In the genomic region with DNA sequence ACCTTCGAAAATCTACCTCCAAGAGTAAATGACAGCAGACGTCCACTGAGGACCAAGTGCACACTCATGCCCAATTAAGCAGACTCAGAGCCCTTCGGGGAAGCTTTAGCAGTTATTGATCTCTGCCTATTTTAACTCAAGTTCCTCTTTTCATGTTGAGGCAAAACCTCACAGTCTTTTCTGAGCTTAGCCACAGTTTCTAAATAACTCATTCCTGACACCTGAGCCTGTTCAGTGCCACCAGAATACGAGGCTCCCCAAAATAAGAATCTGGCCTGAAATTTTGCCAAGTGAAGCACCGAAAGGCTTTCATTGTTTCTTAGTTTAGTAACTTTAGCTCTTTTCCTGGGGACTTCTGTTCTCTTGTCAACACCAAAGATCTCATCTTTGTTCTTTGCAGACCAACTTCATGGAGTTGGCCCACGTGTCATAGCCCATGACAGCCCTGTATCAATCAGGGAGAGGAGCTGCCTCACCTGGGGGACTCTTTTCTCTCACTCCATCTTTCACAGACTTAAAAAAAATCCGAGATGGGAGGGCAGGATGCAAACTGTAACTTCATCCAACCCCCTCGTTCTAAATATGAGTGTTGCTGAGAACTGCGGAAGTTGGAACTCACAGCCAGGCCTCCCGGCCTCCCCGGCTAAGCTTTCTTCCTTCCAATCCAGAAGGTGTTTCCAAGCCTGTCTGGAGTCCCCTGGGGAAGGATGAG, we compare ENCODE assay signal across 9 cellular contexts. TPM values are rescaled to one million over a fixed set of nuclear protein-coding genes. Genes with fewer than 3 reads are reported as not detected.
A peak's percentile ranks its signal among the peaks of the same experiment; 100 is the strongest.
DNase-seq lines count a peak whose midpoint lies in the region; ATAC-seq and TF ChIP-seq lines count a peak whose summit lies in the region.
"Had no signal": no experiment of that assay in that cellular context is flagged by ENCODE, and none has a peak within 500 bp of the region (broad histone marks: within the 10 kb centered on the region; RNA-seq: fewer than 3 reads in every experiment).

No MANE protein-coding gene starts in this region.

- no peak for TF ChIP-seq CTCF in esophagus squamous epithelium (IDR thresholded peaks at IDR 0.05)

- no peaks in the 10 kb centered on the region for H3K9me3 ChIP-seq in esophagus squamous epithelium

- ATAC-seq in GM18520 (IDR thresholded peaks at IDR 0.05; ENCODE audit: unreplicated experiment) (peak; percentile 33), GM21786 (IDR thresholded peaks at IDR 0.05; ENCODE audit: unreplicated experiment) (peak; percentile 41), GM19452 (IDR thresholded peaks at IDR 0.05; ENCODE audit: unreplicated experiment) (no peak)

- 44 to 66% methylated on average over 7 to 11 of the region's 11 CpGs for WGBS in esophagus squamous epithelium, 2 donors

- no peaks in the 10 kb centered on the region for H3K36me3 ChIP-seq in esophagus squamous epithelium

- intact Hi-C loops in esophagus squamous epithelium (cut with DNase I): no loop called here

- peaks cover 5 to 78% (median 30%) of the 10 kb centered on the region in 3 donors for H3K4me1 ChIP-seq in esophagus squamous epithelium

- H3K27ac ChIP-seq in esophagus squamous epithelium: peak overlapping the region; percentile 47 to 87 (median 79)

- no peak for TF ChIP-seq POLR2A in esophagus squamous epithelium (IDR thresholded peaks at IDR 0.05)

- H3K27me3 ChIP-seq in esophagus squamous epithelium: no peaks in the 10 kb centered on the region

- no peak overlapping the region for H3K4me3 ChIP-seq in esophagus squamous epithelium

- DNase-seq in NAMALWA (ENCODE audit: low spot score): peak; percentile 64
- DNase-seq in esophagus squamous epithelium (lab: John Stamatoyannopoulos, UW): no peak
- DNase-seq in COLO829 (ENCODE audit: low spot score): no peak
- DNase-seq in D341Med (ENCODE audit: low spot score): no peak
- no peak for DNase-seq in NCI-H226

RNA-seq across cellular contexts. Expression of a gene that starts 22.2 kb away (rescaled TPM):
- total RNA-seq in esophagus squamous epithelium: 10 to 100 TPM in 2 of 4 donors, 1 to 10 TPM in 2; 2.2 to 36.0 (median 10.2) TPM

RNA-seq across cellular contexts. Expression of a gene that starts 49.9 kb away (rescaled TPM):
- total RNA-seq in esophagus squamous epithelium: not detected
- total RNA-seq: endothelial cell of umbilical vein had no signal
